Comparison of ENCODE assay signal across 18 cellular contexts in the genomic region with DNA sequence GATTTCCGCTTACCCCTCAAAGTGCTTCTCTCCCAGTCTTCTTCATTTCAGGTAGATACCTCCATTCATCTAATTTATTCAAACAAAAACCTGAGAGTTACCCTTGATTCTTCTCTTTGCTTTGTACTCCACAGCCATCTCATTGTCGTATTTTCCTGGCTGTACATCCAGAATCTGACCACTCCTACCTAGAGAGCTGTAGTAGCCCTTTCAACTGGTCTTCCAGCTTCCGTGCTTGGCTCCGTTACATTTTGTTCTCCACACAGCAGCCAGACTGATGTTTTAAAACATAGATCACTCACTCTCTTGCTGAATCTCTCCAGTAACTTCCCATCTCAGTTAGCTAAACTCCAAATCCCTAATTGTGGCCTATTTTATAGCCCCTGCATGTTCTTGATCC. TPM values are rescaled to one million over a fixed set of nuclear protein-coding genes. Genes with fewer than 3 reads are reported as not detected.
A peak's percentile ranks its signal among the peaks of the same experiment; 100 is the strongest.
DNase-seq lines count a peak whose midpoint lies in the region; ATAC-seq and TF ChIP-seq lines count a peak whose summit lies in the region.
"Had no signal": no experiment of that assay in that cellular context is flagged by ENCODE, and none has a peak within 500 bp of the region (broad histone marks: within the 10 kb centered on the region; RNA-seq: fewer than 3 reads in every experiment).

No MANE protein-coding gene starts in this region.

- H3K36me3 ChIP-seq in IMR-90 (ENCODE audit: control insufficient read depth, insufficient read depth, low read length) (peaks cover 5% of the 10 kb centered on the region; the same call in 1 of the 2 replicates), heart left ventricle (peaks cover 0 to 29% (median 15%) of the 10 kb centered on the region in 9 donors), parathyroid adenoma (ENCODE audit: control insufficient read depth, insufficient read depth, low read length) (no peaks in the 10 kb centered on the region), uterus (no peaks in the 10 kb centered on the region)
- no peaks in the 10 kb centered on the region for H3K36me3 ChIP-seq in effector memory CD4-positive, alpha-beta T cell (ENCODE audit: control insufficient read depth, insufficient read depth, low read length)
- H3K36me3 ChIP-seq: prostate gland had no signal

- no peak overlapping the region for H2BK120ac ChIP-seq in IMR-90 (ENCODE audit: low read depth, low read length)

- no peak overlapping the region for H4K5ac ChIP-seq in IMR-90 (ENCODE audit: low read depth, low read length)

- H3K14ac ChIP-seq in IMR-90 (replicated peaks; ENCODE audit: low read depth, low read length) = 0 out of 2 replicates have a peak overlapping the region, but pooled peaks have one; percentile 11

- WGBS in IMR-90 (ENCODE audit: extremely low coverage in 2 of 2, insufficient read length in 1 of 2), 2 experiments = 78% methylated on average over 4 of the region's 4 CpGs; no CpG with 5 or more reads in 1 of the 2 experiments
- 47 to 63% (median 56%) methylated on average over 4 of the region's 4 CpGs for WGBS in heart left ventricle, 4 donors

- POLR2A ChIA-PET in IMR-90 (lab: Charles Lee; ENCODE audit: unreplicated experiment) = no interaction called here

- DNase-seq in IMR-90 = no peak
- DNase-seq in amniotic epithelial cell (ENCODE audit: low read depth) = peak; percentile 39
- DNase-seq in heart left ventricle = peak in 1 of 5 donors; percentile 46
- no peak for DNase-seq in uterus
- no peak for DNase-seq in putamen (ENCODE audit: low spot score)
- DNase-seq in effector memory CD4-positive, alpha-beta T cell = no peak
- DNase-seq in NOMO-1 treated with DMSO at 0.1 percent for 48 hours (lab: John Stamatoyannopoulos, UW; ENCODE audit: unreplicated experiment) = no peak
- DNase-seq: activated CD4-positive, alpha-beta T cell treated with anti-CD3 and anti-CD28 coated beads for 1 hour; activated CD8-positive, alpha-beta T cell treated with anti-CD3 and anti-CD28 coated beads for 36 hours; activated gamma-delta T cell treated with Interleukin-2 at 50 U/mL for 16 hours; activated naive CD8-positive, alpha-beta T cell treated with anti-CD3 and anti-CD28 coated beads, Interleukin-2, amount 50 U/mL, for 24 hours; NCI-H1105 treated with DMSO at 0.1 percent for 48 hours; NCI-H1930; NCI-H2227 treated with DMSO at 0.1 percent for 48 hours; NCI-H526 treated with DMSO at 0.1 percent for 48 hours; stimulated activated naive CD8-positive, alpha-beta T cell treated with anti-CD3 and anti-CD28 coated beads, Interleukin-15, amount 100 ng/mL, for 72 hours had no signal

- intact Hi-C loops in IMR-90 (cut with micrococcal nuclease) (no loop called here), heart left ventricle (cut with DNase I) (no loop called here), uterus (cut with DNase I; ENCODE audit: low total_unique reads) (no loop called here)

- no peak overlapping the region for H3K18ac ChIP-seq in IMR-90 (ENCODE audit: low read depth, low read length)

- no peaks in the 10 kb centered on the region for H3K27me3 ChIP-seq in IMR-90 (ENCODE audit: control insufficient read depth, insufficient read depth, low read length)
- no peaks in the 10 kb centered on the region for H3K27me3 ChIP-seq in heart left ventricle
- no peaks in the 10 kb centered on the region for H3K27me3 ChIP-seq in parathyroid adenoma (ENCODE audit: control insufficient read depth, insufficient read depth, low read length)
- H3K27me3 ChIP-seq in uterus = no peaks in the 10 kb centered on the region
- H3K27me3 ChIP-seq in effector memory CD4-positive, alpha-beta T cell (replicated peaks; ENCODE audit: control insufficient read depth, insufficient read depth, low read length, poor library complexity, severe bottlenecking) = no peaks in the 10 kb centered on the region

- H3K79me1 ChIP-seq in IMR-90 (ENCODE audit: low read depth in 1 of 2, low read length in 2 of 2) = peaks cover 21 to 68% of the 10 kb centered on the region in 2 experiments; a peak in 3 of 4 replicates

- peak overlapping the region in 1 of 2 experiments; percentile 24; a peak in 1 of 4 replicates for H4K8ac ChIP-seq in IMR-90 (ENCODE audit: low read depth in 2 of 2, low read length in 2 of 2)

- no peak overlapping the region for H3K56ac ChIP-seq in IMR-90 (ENCODE audit: extremely low read depth, insufficient read depth, low read length)

- no peak overlapping the region for H2BK5ac ChIP-seq in IMR-90 (ENCODE audit: low read depth, low read length, poor library complexity, severe bottlenecking)

- ATAC-seq in IMR-90 (ENCODE audit: low read depth) (no peak), heart left ventricle (peak; percentile 65 to 89 (median 84))
- ATAC-seq: activated CD8-positive, alpha-beta T cell treated with anti-CD3 and anti-CD28 coated beads for 36 hours; activated naive CD8-positive, alpha-beta T cell treated with anti-CD3 and anti-CD28 coated beads, Interleukin-2, amount 50 U/mL, for 24 hours; stimulated activated naive CD8-positive, alpha-beta T cell treated with anti-CD3 and anti-CD28 coated beads, Interleukin-15, amount 100 ng/mL, for 72 hours had no signal

- no peak overlapping the region for H2AK5ac ChIP-seq in IMR-90 (ENCODE audit: low read depth, low read length)

- H3K9me3 ChIP-seq in IMR-90 (ENCODE audit: control insufficient read depth, insufficient read depth, low read length) (no peaks in the 10 kb centered on the region), heart left ventricle (no peaks in the 10 kb centered on the region), parathyroid adenoma (ENCODE audit: control insufficient read depth, low read length) (no peaks in the 10 kb centered on the region), uterus (no peaks in the 10 kb centered on the region)
- no peaks in the 10 kb centered on the region for H3K9me3 ChIP-seq in effector memory CD4-positive, alpha-beta T cell (ENCODE audit: control insufficient read depth, low read length)
- H3K9me3 ChIP-seq: prostate gland had no signal

- H3K4me1 ChIP-seq in IMR-90 (ENCODE audit: control insufficient read depth, insufficient read depth, low read length) (peaks cover 10% of the 10 kb centered on the region), heart left ventricle (peaks cover 0 to 97% (median 53%) of the 10 kb centered on the region in 12 donors), parathyroid adenoma (peaks cover 21% of the 10 kb centered on the region), uterus (no peaks in the 10 kb centered on the region)
- H3K4me1 ChIP-seq in effector memory CD4-positive, alpha-beta T cell (ENCODE audit: control insufficient read depth, insufficient read depth, low read length, poor library complexity, severe bottlenecking) = peaks cover 5% of the 10 kb centered on the region

- H3K79me2 ChIP-seq in parathyroid adenoma = peaks cover 22% of the 10 kb centered on the region

- H2AFZ ChIP-seq in IMR-90 (replicated peaks; ENCODE audit: low read length, poor library complexity) = no peak overlapping the region
- no peak overlapping the region for H2AFZ ChIP-seq in parathyroid adenoma

- no TSS peak for BruUV-seq in IMR-90 (replicated peaks; lab: Mats Ljungman, UMichigan)

- peaks cover 72% of the 10 kb centered on the region for H4K20me1 ChIP-seq in IMR-90 (ENCODE audit: insufficient read depth, low read length)

- no peak overlapping the region for H2BK15ac ChIP-seq in IMR-90 (ENCODE audit: low read depth, low read length)

- no peak overlapping the region for H4K91ac ChIP-seq in IMR-90 (ENCODE audit: insufficient read depth, low read depth, low read length)

- no peak for TF ChIP-seq RAD21 in IMR-90 (IDR thresholded peaks at IDR 0.05; ENCODE audit: low read length)

- H3K4me2 ChIP-seq in IMR-90 (ENCODE audit: low read depth, low read length) (no peak overlapping the region), parathyroid adenoma (ENCODE audit: low read length) (no peak overlapping the region)

- in situ Hi-C loops in IMR-90 (cut with MboI; ENCODE audit: low sequenced_read_pairs) = no loop called here

- H3K23ac ChIP-seq in IMR-90 (ENCODE audit: low read depth, low read length) = peak overlapping the region; percentile 46

- H3K27ac ChIP-seq in IMR-90 (ENCODE audit: insufficient read depth, low read length) (no peak overlapping the region), heart left ventricle (peak overlapping the region in 3 of 12 donors; percentile 27 to 58 (median 48)), parathyroid adenoma (peak overlapping the region; percentile 86), uterus (no peak overlapping the region)
- H3K27ac ChIP-seq in effector memory CD4-positive, alpha-beta T cell (ENCODE audit: insufficient read depth, low read length, poor library complexity, severe bottlenecking) = no peak overlapping the region
- H3K27ac ChIP-seq: prostate gland had no signal

- no peak for TF ChIP-seq POLR2A in IMR-90 (IDR thresholded peaks at IDR 0.05; ENCODE audit: low read depth, low read length)
- no peak for TF ChIP-seq POLR2A in heart left ventricle (IDR thresholded peaks at IDR 0.05)
- no peak for TF ChIP-seq POLR2A in uterus (IDR thresholded peaks at IDR 0.05)

- TF ChIP-seq CTCF in IMR-90 (conservative IDR thresholded peaks at IDR 0.05; ENCODE audit: low read depth, low read length) (no peak), heart left ventricle (IDR thresholded peaks at IDR 0.05) (no peak), parathyroid adenoma (IDR thresholded peaks at IDR 0.05) (no peak), uterus (IDR thresholded peaks at IDR 0.05) (no peak)

- H3K9me1 ChIP-seq in IMR-90 (ENCODE audit: insufficient read depth, low read length) = peaks cover 6% of the 10 kb centered on the region; the same call in 1 of the 2 replicates

- H2AK9ac ChIP-seq in IMR-90 (replicated peaks; ENCODE audit: low read depth, low read length, poor library complexity) = no peak overlapping the region

- H3K4ac ChIP-seq in IMR-90 (ENCODE audit: low read depth, low read length) = no peak overlapping the region

- H3K9ac ChIP-seq in IMR-90 (ENCODE audit: low read depth, low read length) = no peak overlapping the region; the same call in 1 of the 2 replicates
- no peak overlapping the region for H3K9ac ChIP-seq in parathyroid adenoma

- CTCF ChIA-PET in IMR-90 (lab: Yijun Ruan, JAX) = no interaction called here

- H3K4me3 ChIP-seq in IMR-90 (ENCODE audit: insufficient read depth, low read depth, low read length) = no peak overlapping the region
- no peak overlapping the region for H3K4me3 ChIP-seq in heart left ventricle
- H3K4me3 ChIP-seq in parathyroid adenoma (ENCODE audit: low read depth, low read length) = no peak overlapping the region
- no peak overlapping the region for H3K4me3 ChIP-seq in uterus
- H3K4me3 ChIP-seq in effector memory CD4-positive, alpha-beta T cell (ENCODE audit: insufficient read depth, low read depth, low read length, poor library complexity, severe bottlenecking) = no peak overlapping the region
- H3K4me3 ChIP-seq: prostate gland had no signal

- no peak overlapping the region for H2BK20ac ChIP-seq in IMR-90 (ENCODE audit: low read depth, low read length)

- dilution Hi-C loops in IMR-90 (cut with HindIII; ENCODE audit: low sequenced_read_pairs, unreplicated experiment) = no loop called here

RNA-seq across cellular contexts. Expression of a gene that starts 7.3 kb away (rescaled TPM):
- total RNA-seq in IMR-90 (2012; rRNA removed) (13.3 and 15.4 TPM in 2 replicates), heart left ventricle (100 to 1,000 TPM in 6 of 9 donors, 10 to 100 TPM in 3; 21.8 to 136 (median 109) TPM), uterus (100 to 1,000 TPM in 1 of 4 donors, 10 to 100 TPM in 2, 1 to 10 TPM in 1; 4.9 to 126 (median 28.0) TPM)
- polyA plus RNA-seq in IMR-90 (2012; rRNA removed) (68.8 and 76.0 TPM in 2 replicates), heart left ventricle (100 to 1,000 TPM; 117 to 123 TPM)
- polyA plus RNA-seq in IMR-90 (2012; cell fraction: cytosol; rRNA removed) = 16.6 and 28.7 TPM in 2 replicates
- polyA plus RNA-seq in IMR-90 (2012; cell fraction: nucleus; rRNA removed; ENCODE audit: low replicate concordance) = 1.7 and 11.0 TPM in 2 replicates

RNA-seq across cellular contexts. Expression of a gene that starts 7.5 kb away (rescaled TPM):
- total RNA-seq in IMR-90 (2012; rRNA removed) (5.0 and 6.3 TPM in 2 replicates), heart left ventricle (10 to 100 TPM in 8 of 9 donors, 1 to 10 TPM in 1; 5.3 to 26.6 (median 13.4) TPM), uterus (10 to 100 TPM in 3 of 4 donors, 1 to 10 TPM in 1; 5.9 to 74.2 (median 26.9) TPM)
- polyA plus RNA-seq in IMR-90 (2012; rRNA removed) (4.5 and 5.4 TPM in 2 replicates), heart left ventricle (1 to 10 TPM; 3.9 to 9.0 TPM)
- 2.7 and 4.3 TPM in 2 replicates for polyA plus RNA-seq in IMR-90 (2012; cell fraction: cytosol; rRNA removed)
- 6.2 and 10.3 TPM in 2 replicates for polyA plus RNA-seq in IMR-90 (2012; cell fraction: nucleus; rRNA removed; ENCODE audit: low replicate concordance)

RNA-seq across cellular contexts. Expression of a gene that starts 32.3 kb away (rescaled TPM):
- total RNA-seq in IMR-90 (2012; rRNA removed) = 8.3 and 10.6 TPM in 2 replicates
- 5.1 and 5.5 TPM in 2 replicates for polyA plus RNA-seq in IMR-90 (2012; rRNA removed)
- 2.8 and 3.4 TPM in 2 replicates for polyA plus RNA-seq in IMR-90 (2012; cell fraction: cytosol; rRNA removed)
- 18.9 and 19.2 TPM in 2 replicates for polyA plus RNA-seq in IMR-90 (2012; cell fraction: nucleus; rRNA removed; ENCODE audit: low replicate concordance)
- 10 to 100 TPM in 3 of 9 donors, 1 to 10 TPM in 6; 5.1 to 16.6 (median 7.7) TPM for total RNA-seq in heart left ventricle
- 10 to 100 TPM in 1 of 2 donors, 1 to 10 TPM in 1; 6.0 to 14.1 TPM for polyA plus RNA-seq in heart left ventricle
- total RNA-seq in uterus = 10 to 100 TPM; 10.9 to 50.0 (median 13.3) TPM
